In the genomic region with DNA sequence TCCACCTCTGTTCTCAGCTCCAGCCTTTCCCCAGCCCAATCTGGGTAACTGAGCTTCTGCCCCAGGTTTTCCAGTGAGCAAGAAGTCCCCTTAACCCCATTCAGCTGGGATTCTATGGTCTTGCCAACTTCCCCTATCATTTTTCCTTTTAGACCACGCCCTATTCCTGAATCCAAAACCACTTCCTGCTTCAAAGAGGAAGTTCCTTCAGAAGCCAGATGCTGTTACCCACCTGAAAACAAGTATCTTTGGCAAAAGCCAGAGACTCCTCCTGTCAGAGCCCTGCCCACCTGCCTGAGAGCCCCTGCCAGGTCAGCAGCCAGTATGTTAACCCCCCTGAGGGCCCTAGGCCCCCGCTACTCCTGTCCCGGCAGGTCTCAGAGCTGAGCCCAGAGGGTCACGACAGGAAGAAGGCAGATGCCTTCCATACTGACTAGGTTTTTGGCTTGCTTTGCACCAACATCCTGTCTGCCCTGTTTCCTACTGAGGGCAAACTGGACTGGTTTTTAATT, we compare ENCODE assay signal across 8 cellular contexts. TPM values are rescaled to one million over a fixed set of nuclear protein-coding genes. Genes with fewer than 3 reads are reported as not detected.
DNase-seq lines count a peak whose midpoint lies in the region; ATAC-seq, FAIRE-seq and TF ChIP-seq lines count a peak whose summit lies in the region.

No MANE protein-coding gene starts in this region.

- ATAC-seq in HG03439 (IDR thresholded peaks at IDR 0.05; ENCODE audit: unreplicated experiment): no peak

- peaks cover 86% of the 10 kb centered on the region for H3K4me1 Mint-ChIP-seq in CD14-positive monocyte
- peaks cover 77% of the 10 kb centered on the region for H3K4me1 Mint-ChIP-seq in activated T-helper 1 cell treated with anti-CD3 and anti-CD28 coated beads, Interleukin-12 subunit alpha, Interleukin-12 subunit beta, Interleukin-2, Interleukin-4 antibody, amounts not matched to agents 30 ng/mL and 10 ng/mL and 1 ng/mL, durations not matched to agents 14 hours and 24 hours and 36 hours (ENCODE audit: low read depth)

- intact Hi-C loops in CD14-positive monocyte (cut with micrococcal nuclease): no loop called here
- intact Hi-C loops in activated T-helper 1 cell treated with anti-CD3 and anti-CD28 coated beads, Interleukin-12 subunit alpha, Interleukin-12 subunit beta, Interleukin-2, Interleukin-4 antibody, amounts not matched to agents 30 ng/mL and 10 ng/mL and 1 ng/mL, durations not matched to agents 14 hours and 24 hours and 36 hours (cut with micrococcal nuclease): no loop called here

- H3K9me3 Mint-ChIP-seq in CD14-positive monocyte: peaks cover 0 to 7% (median 0%) of the 10 kb centered on the region in 7 donors
- H3K9me3 Mint-ChIP-seq in activated T-helper 1 cell treated with anti-CD3 and anti-CD28 coated beads, Interleukin-12 subunit alpha, Interleukin-12 subunit beta, Interleukin-2, Interleukin-4 antibody, amounts not matched to agents 30 ng/mL and 10 ng/mL and 1 ng/mL, durations not matched to agents 14 hours and 24 hours and 36 hours: no peaks in the 10 kb centered on the region

- peak overlapping the region; percentile 80 to 88 (median 85) for H3K27ac Mint-ChIP-seq in CD14-positive monocyte
- H3K27ac Mint-ChIP-seq in activated T-helper 1 cell treated with anti-CD3 and anti-CD28 coated beads, Interleukin-12 subunit alpha, Interleukin-12 subunit beta, Interleukin-2, Interleukin-4 antibody, amounts not matched to agents 30 ng/mL and 10 ng/mL and 1 ng/mL, durations not matched to agents 14 hours and 24 hours and 36 hours: peak overlapping the region; percentile 82

- H3K4me3 ChIP-seq in Jurkat, Clone E6-1 (ENCODE audit: low read length): peak overlapping the region; percentile 9; the same call in 1 of the 2 replicates

- DNase-seq in CD14-positive monocyte (ENCODE audit: low spot score): no peak
- peak; percentile 58 for DNase-seq in Jurkat, Clone E6-1 (ENCODE audit: low read depth, low spot score)
- no peak for DNase-seq in activated T-helper 1 cell treated with anti-CD3 and anti-CD28 coated beads, Interleukin-12 subunit alpha, Interleukin-12 subunit beta, Interleukin-2, Interleukin-4 antibody, amounts not matched to agents 30 ng/mL and 10 ng/mL and 1 ng/mL, durations not matched to agents 14 hours and 24 hours and 36 hours (ENCODE audit: low spot score)
- DNase-seq in lung microvascular endothelial cell (ENCODE audit: low read depth in 2 of 2): peak; percentile 63 to 72
- DNase-seq in NCI-H2107 (lab: John Stamatoyannopoulos, UW): no peak
- DNase-seq in activated T-cell treated with anti-CD3 and anti-CD28 coated beads, Interleukin-2, amount 50 U/mL, for 1 hour: no peak
- no peak for DNase-seq in D721Med (ENCODE audit: insufficient read length, low spot score)

- H3K36me3 Mint-ChIP-seq in CD14-positive monocyte: peaks cover 0 to 6% of the 10 kb centered on the region in 2 donors
- H3K36me3 Mint-ChIP-seq in activated T-helper 1 cell treated with anti-CD3 and anti-CD28 coated beads, Interleukin-12 subunit alpha, Interleukin-12 subunit beta, Interleukin-2, Interleukin-4 antibody, amounts not matched to agents 30 ng/mL and 10 ng/mL and 1 ng/mL, durations not matched to agents 14 hours and 24 hours and 36 hours (ENCODE audit: low read depth): peaks cover 4% of the 10 kb centered on the region

- peaks cover 0 to 12% (median 1%) of the 10 kb centered on the region in 3 donors for H3K27me3 Mint-ChIP-seq in CD14-positive monocyte (ENCODE audit: low read depth in 3 of 3)
- peaks cover 1% of the 10 kb centered on the region for H3K27me3 Mint-ChIP-seq in activated T-helper 1 cell treated with anti-CD3 and anti-CD28 coated beads, Interleukin-12 subunit alpha, Interleukin-12 subunit beta, Interleukin-2, Interleukin-4 antibody, amounts not matched to agents 30 ng/mL and 10 ng/mL and 1 ng/mL, durations not matched to agents 14 hours and 24 hours and 36 hours (ENCODE audit: insufficient read depth)

- peak overlapping the region in 1 of 2 donors; percentile 77 for H3K4me3 Mint-ChIP-seq in CD14-positive monocyte
- H3K4me3 Mint-ChIP-seq in activated T-helper 1 cell treated with anti-CD3 and anti-CD28 coated beads, Interleukin-12 subunit alpha, Interleukin-12 subunit beta, Interleukin-2, Interleukin-4 antibody, amounts not matched to agents 30 ng/mL and 10 ng/mL and 1 ng/mL, durations not matched to agents 14 hours and 24 hours and 36 hours: no peak overlapping the region

- no peak for FAIRE-seq in D721Med (lab: Jason Lieb, UNC)

- TF ChIP-seq CTCF in CD14-positive monocyte (IDR thresholded peaks at IDR 0.05) (no peak), D721Med (IDR thresholded peaks at IDR 0.05; ENCODE audit: insufficient read depth, missing control alignments) (no peak)

RNA-seq across cellular contexts. Expression of gene MICAL2, which starts 20.3 kb away (rescaled TPM):
- polyA plus RNA-seq in CD14-positive monocyte: 10 to 100 TPM; 39.8 to 72.5 TPM
- polyA plus RNA-seq in Jurkat, Clone E6-1 (2012; ENCODE audit: insufficient read depth, insufficient read length): 34.4 TPM
- 595 and 619 TPM in 2 replicates for total RNA-seq in activated T-helper 1 cell treated with anti-CD3 and anti-CD28 coated beads, Interleukin-12 subunit alpha, Interleukin-12 subunit beta, Interleukin-2, Interleukin-4 antibody, amounts not matched to agents 30 ng/mL and 10 ng/mL and 1 ng/mL, durations not matched to agents 14 hours and 24 hours and 36 hours
- 98.7 and 140 TPM in 2 replicates for total RNA-seq in lung microvascular endothelial cell

Comparison
In these comparisons a context has a peak if more than half of its experiments do, and no peak if none do; other contexts are left out.
1. DNase-seq: peak in Jurkat, Clone E6-1 (single experiment) and lung microvascular endothelial cell (2 of 2); none in CD14-positive monocyte (single experiment), activated T-helper 1 cell treated with anti-CD3 and anti-CD28 coated beads, Interleukin-12 subunit alpha, Interleukin-12 subunit beta, Interleukin-2, Interleukin-4 antibody, amounts not matched to agents 30 ng/mL and 10 ng/mL and 1 ng/mL, durations not matched to agents 14 hours and 24 hours and 36 hours (single experiment), NCI-H2107 (single experiment), activated T-cell treated with anti-CD3 and anti-CD28 coated beads, Interleukin-2, amount 50 U/mL, for 1 hour (single experiment) and D721Med (single experiment).